8 cellular contexts compared by ENCODE assay signal in genomic region chrX:155263854-155264628, GRCh38. TPM values are rescaled to one million over a fixed set of nuclear protein-coding genes. Genes with fewer than 3 reads are reported as not detected.
A peak's percentile ranks its signal among the peaks of the same experiment; 100 is the strongest.
DNase-seq lines count a peak whose midpoint lies in the region; ATAC-seq and TF ChIP-seq lines count a peak whose summit lies in the region.

Gene RAB39B (minus strand): TSS chrX:155264491. CDS start chrX:155264288, 203 bp downstream.

- peak; percentile 35 for TF ChIP-seq POLR2A in GM18526 (IDR thresholded peaks at IDR 0.05; ENCODE audit: extremely low read depth, insufficient read length)

- H3K4me1 ChIP-seq in lower lobe of right lung: no peaks in the 10 kb centered on the region

- intact Hi-C loops in dorsolateral prefrontal cortex (cut with DNase I): loop anchor here (2.0 to 5.0 kb wide), 2 partner anchors 47 kb away; partner anchors contain the start of gene VBP1 (in 2 of the 2)
- intact Hi-C loops in lower lobe of right lung (cut with DNase I): no loop called here

- TF ChIP-seq CTCF in AG04449 (IDR thresholded peaks at IDR 0.05; ENCODE audit: insufficient read depth, low read length, missing control alignments): no peak
- peak in 14 of 56 donors; percentile 6 to 35 (median 14) for TF ChIP-seq CTCF in dorsolateral prefrontal cortex (IDR thresholded peaks at IDR 0.05 in 54 of 56, conservative IDR thresholded peaks at IDR 0.05 in 2 of 56; ENCODE audit: low read depth in 1 of 56, partially characterized antibody in 56 of 56)
- TF ChIP-seq CTCF in lower lobe of right lung (IDR thresholded peaks at IDR 0.05): peak; percentile 17

- H3K4me3 ChIP-seq in AG04449 (ENCODE audit: low read depth, low read length) (peak within 1 kb of the TSS; percentile 46), dorsolateral prefrontal cortex (peak within 1 kb of the TSS; percentile 47 to 81 (median 66)), lower lobe of right lung (peak within 1 kb of the TSS; percentile 56)

- H3K27ac ChIP-seq in dorsolateral prefrontal cortex (peak within 1 kb of the TSS in 45 of 59 donors; percentile 13 to 86 (median 72)), lower lobe of right lung (no peak within 1 kb of the TSS)

- no peaks in the 10 kb centered on the region for H3K9me3 ChIP-seq in lower lobe of right lung

- H3K27me3 ChIP-seq in dorsolateral prefrontal cortex (peaks cover 0 to 11% (median 0%) of the 10 kb centered on the region in 45 donors), lower lobe of right lung (ENCODE audit: low read depth) (no peaks in the 10 kb centered on the region)

- DNase-seq in AG04449 (ENCODE audit: low read depth, low spot score) (no peak), NCI-H2227 (lab: John Stamatoyannopoulos, UW; ENCODE audit: unreplicated experiment) (peak; percentile 76), dorsolateral prefrontal cortex (peak; percentile 54 to 88 (median 78)), lower lobe of right lung (peak; percentile 60)
- peak; percentile 66 to 70 for DNase-seq in activated CD4-positive, alpha-beta T cell treated with anti-CD3 and anti-CD28 coated beads, Interleukin-2, amount 50 U/mL, for 4 hours
- DNase-seq in stimulated activated CD4-positive, alpha-beta T cell treated with anti-CD3 and anti-CD28 coated beads, TNF-alpha, amount 100 ng/mL, for 4 hours (ENCODE audit: low read depth in 3 of 3): peak; percentile 34 to 53 (median 46)

- CTCF ChIA-PET in AG04449 (lab: Yijun Ruan, JAX): no interaction called here

- no peaks in the 10 kb centered on the region for H3K36me3 ChIP-seq in lower lobe of right lung

- ATAC-seq in HG03066 (IDR thresholded peaks at IDR 0.05; ENCODE audit: low read depth, unreplicated experiment) (peak; percentile 87), lower lobe of right lung (peak; percentile 80 to 86)

- POLR2A ChIA-PET in AG04449 (lab: Yijun Ruan, JAX): no interaction called here

RNA-seq across cellular contexts. Expression of gene RAB39B, which starts in this region (rescaled TPM):
- total RNA-seq in dorsolateral prefrontal cortex (10 to 100 TPM in 118 of 120 experiments, 1 to 10 TPM in 2; 8.9 to 28.9 (median 20.2) TPM), lower lobe of right lung (0.95 TPM)

Comparison
In these comparisons a context has a peak if more than half of its experiments do, and no peak if none do; other contexts are left out.
1. Peak in DNase-seq, ATAC-seq and H3K4me3 ChIP-seq in lower lobe of right lung; RNA of the gene not detected or under 1 TPM.